In the genomic region with DNA sequence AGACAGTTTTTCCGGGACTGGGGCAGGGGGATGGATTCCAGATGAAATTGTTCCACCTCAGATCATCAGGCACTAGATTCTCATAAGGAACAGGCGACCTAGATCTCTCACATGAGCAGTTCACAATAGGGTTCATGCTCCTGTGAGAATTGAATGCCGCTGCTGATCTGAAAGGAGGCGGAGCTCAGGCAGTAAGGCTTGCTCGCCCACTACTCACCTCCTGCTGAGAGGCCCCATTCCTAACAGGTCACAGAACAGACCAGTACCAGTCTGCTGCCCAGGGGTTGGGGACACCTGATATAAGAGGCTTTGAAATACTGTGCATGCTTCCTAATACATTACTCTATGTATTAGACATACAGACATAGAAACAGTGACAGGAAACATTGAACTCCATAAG, we compare ENCODE assay signal across 23 cellular contexts. TPM values are rescaled to one million over a fixed set of nuclear protein-coding genes. Genes with fewer than 3 reads are reported as not detected.
DNase-seq lines count a peak whose midpoint lies in the region; FAIRE-seq and TF ChIP-seq lines count a peak whose summit lies in the region.
"Had no signal": no experiment of that assay in that cellular context is flagged by ENCODE, and none has a peak within 500 bp of the region (broad histone marks: within the 10 kb centered on the region; RNA-seq: fewer than 3 reads in every experiment).

No MANE protein-coding gene starts in this region.

- H3K9me3 ChIP-seq in H9 (ENCODE audit: control insufficient read depth, low read depth, low read length) (no peaks in the 10 kb centered on the region), H1 (ENCODE audit: insufficient read depth in 2 of 2, low read depth in 1 of 2, low read length in 1 of 2) (no peaks in the 10 kb centered on the region), neural progenitor cell (ENCODE audit: low read depth) (no peaks in the 10 kb centered on the region)
- H3K9me3 ChIP-seq: BE2C; BLaER1 treated with 17β-estradiol and CSF1 and Interleukin-3, amounts not matched to agents 10 nM and 100 nM; HAP-1 had no signal

- H3K79me2 ChIP-seq in H9 (ENCODE audit: insufficient read depth, low read length) (no peaks in the 10 kb centered on the region), H1 (ENCODE audit: control insufficient read depth in 1 of 2, insufficient read depth in 2 of 2, low read length in 2 of 2) (no peaks in the 10 kb centered on the region), neural progenitor cell (ENCODE audit: low read depth) (no peaks in the 10 kb centered on the region)

- no peak for TF ChIP-seq RAD21 in H1 (IDR thresholded peaks at IDR 0.05 in 1 of 2, conservative IDR thresholded peaks at IDR 0.05 in 1 of 2; ENCODE audit: low read depth in 2 of 2, low read length in 2 of 2)

- H2BK120ac ChIP-seq in H9 (ENCODE audit: low read depth, low read length, poor library complexity, severe bottlenecking) (no peak overlapping the region), H1 (replicated peaks; ENCODE audit: low read depth, low read length) (no peak overlapping the region)

- no peak for FAIRE-seq in H1 (lab: Jason Lieb, UNC)
- FAIRE-seq: D721Med, GM12891, GM18507 had no signal

- no peak overlapping the region for H2BK5ac ChIP-seq in H9 (ENCODE audit: insufficient read length, low read length)
- no peak overlapping the region for H2BK5ac ChIP-seq in H1 (ENCODE audit: low read depth, low read length)

- H4K5ac ChIP-seq in H9 (ENCODE audit: insufficient read length, low read depth, low read length): no peak overlapping the region
- H4K5ac ChIP-seq in H1 (ENCODE audit: insufficient read length, low read depth, low read length): no peak overlapping the region

- H3K4me3 Mint-ChIP-seq in H9 (no peak overlapping the region), neural progenitor cell (no peak overlapping the region)
- H3K4me3 Mint-ChIP-seq: CD14-positive monocyte; CD4-positive, alpha-beta T cell; CD8-positive, alpha-beta memory T cell; HFFc6 had no signal

- H4K91ac ChIP-seq in H9 (ENCODE audit: insufficient read length, low read depth, low read length) (no peak overlapping the region), H1 (replicated peaks; ENCODE audit: insufficient read length, low read length) (no peak overlapping the region)

- H3K27ac Mint-ChIP-seq in H9 (no peak overlapping the region), neural progenitor cell (no peak overlapping the region)
- H3K27ac Mint-ChIP-seq: CD14-positive monocyte; CD4-positive, alpha-beta T cell; CD8-positive, alpha-beta memory T cell; HFFc6 had no signal

- no peak overlapping the region for H2AFZ ChIP-seq in H9 (ENCODE audit: low read length)
- H2AFZ ChIP-seq in H1 (ENCODE audit: low read length): 0 out of 2 replicates have a peak overlapping the region, but pooled peaks have one; percentile 52
- no peak overlapping the region for H2AFZ ChIP-seq in neural progenitor cell (replicated peaks)

- H3K4me3 ChIP-seq in H1 (ENCODE audit: extremely low read depth in 1 of 4, insufficient read depth in 2 of 4, low read depth in 3 of 4, low read length in 4 of 4) (no peak overlapping the region), neural progenitor cell (no peak overlapping the region)
- H3K4me3 ChIP-seq: BLaER1 treated with 17β-estradiol and CSF1 and Interleukin-3, amounts not matched to agents 10 nM and 100 nM; HAP-1 had no signal

- TF ChIP-seq POLR2A in H1 (IDR thresholded peaks at IDR 0.05; ENCODE audit: control extremely low read depth in 1 of 2, low read depth in 2 of 2, low read length in 2 of 2): no peak

- H3K27me3 ChIP-seq in H9 (ENCODE audit: insufficient read depth, low read length) (no peaks in the 10 kb centered on the region), H1 (replicated peaks in 1 of 4; ENCODE audit: control insufficient read depth in 3 of 4, extremely low read depth in 1 of 4, insufficient read depth in 3 of 4, low read length in 3 of 4) (no peaks in the 10 kb centered on the region), neural progenitor cell (no peaks in the 10 kb centered on the region)
- H3K27me3 ChIP-seq: BE2C; BLaER1 treated with 17β-estradiol and CSF1 and Interleukin-3, amounts not matched to agents 10 nM and 100 nM had no signal

- H2BK20ac ChIP-seq in H9 (ENCODE audit: low read depth, low read length, poor library complexity, severe bottlenecking): no peak overlapping the region
- no peak overlapping the region for H2BK20ac ChIP-seq in H1 (ENCODE audit: low read length)

- no peaks in the 10 kb centered on the region for H3K23me2 ChIP-seq in H9 (ENCODE audit: insufficient read length, low read depth, low read length, poor library complexity, severe bottlenecking)
- no peaks in the 10 kb centered on the region for H3K23me2 ChIP-seq in H1 (ENCODE audit: low read depth, low read length)

- no peak overlapping the region for H4K8ac ChIP-seq in H9 (replicated peaks; ENCODE audit: insufficient read length, low read depth, low read length)
- no peak overlapping the region for H4K8ac ChIP-seq in H1 (ENCODE audit: extremely low read depth, insufficient read depth, low read length)

- H3K4me2 ChIP-seq in H9 (ENCODE audit: insufficient read depth, insufficient read length, low read length) (no peak overlapping the region), H1 (ENCODE audit: insufficient read depth in 1 of 2, low read depth in 2 of 2, low read length in 2 of 2) (no peak overlapping the region), neural progenitor cell (no peak overlapping the region)
- H3K4me2 ChIP-seq: BLaER1 treated with 17β-estradiol and CSF1 and Interleukin-3, amounts not matched to agents 10 nM and 100 nM had no signal

- H4K20me1 ChIP-seq in H9 (ENCODE audit: control insufficient read depth, insufficient read depth, insufficient read length) (no peaks in the 10 kb centered on the region), H1 (replicated peaks in 1 of 2; ENCODE audit: control insufficient read depth in 1 of 2, insufficient read depth in 2 of 2, low read length in 2 of 2) (no peaks in the 10 kb centered on the region), neural progenitor cell (ENCODE audit: low read depth) (no peaks in the 10 kb centered on the region)
- H4K20me1 ChIP-seq: BLaER1 treated with 17β-estradiol and CSF1 and Interleukin-3, amounts not matched to agents 10 nM and 100 nM had no signal

- H3K27ac ChIP-seq in H9 (ENCODE audit: insufficient read length, low read depth, low read length): no peak overlapping the region
- H3K27ac ChIP-seq in H1 (ENCODE audit: low read depth, low read length): no peak overlapping the region
- H3K27ac ChIP-seq in neural progenitor cell: no peak overlapping the region
- H3K27ac ChIP-seq: BLaER1 treated with 17β-estradiol and CSF1 and Interleukin-3, amounts not matched to agents 10 nM and 100 nM had no signal

- H3K36me3 Mint-ChIP-seq in H9 (ENCODE audit: insufficient read depth in 1 of 3, low read depth in 3 of 3) (no peaks in the 10 kb centered on the region), neural progenitor cell (no peaks in the 10 kb centered on the region)
- H3K36me3 Mint-ChIP-seq: CD14-positive monocyte; CD8-positive, alpha-beta memory T cell had no signal

- H3K4me1 Mint-ChIP-seq in H9 (peaks cover 0 to 6% of the 10 kb centered on the region in 2 experiments; a peak in 2 of 4 replicates), neural progenitor cell (no peaks in the 10 kb centered on the region)
- H3K4me1 Mint-ChIP-seq: CD14-positive monocyte; CD8-positive, alpha-beta memory T cell had no signal

- no peak for TF ChIP-seq EP300 in H1 (IDR thresholded peaks at IDR 0.05; ENCODE audit: borderline replicate concordance in 1 of 2, low read depth in 2 of 2, low read length in 2 of 2)

- H3T11ph ChIP-seq in H9 (ENCODE audit: low read length): no peak overlapping the region

- POLR2A ChIA-PET in H1 (lab: Charles Lee; ENCODE audit: partially characterized antibody): no interaction called here

- WGBS in H9 (ENCODE audit: extremely low coverage, insufficient read length, low lambda C conversion rate): no CpG with 5 or more reads among the region's 5 CpGs
- WGBS in H1 (ENCODE audit: extremely low coverage in 1 of 2, insufficient coverage in 1 of 2, insufficient read length in 1 of 2, insufficient replicate concordance in 2 of 2, low coverage in 1 of 2, low lambda C conversion rate in 2 of 2, missing lambda C conversion rate in 1 of 2), 2 experiments: 87% methylated on average over 5 of the region's 5 CpGs; no CpG with 5 or more reads in 1 of the 2 experiments

- H3K9me3 Mint-ChIP-seq in H9: no peaks in the 10 kb centered on the region; a peak in 1 of 5 replicates
- H3K9me3 Mint-ChIP-seq in neural progenitor cell: no peaks in the 10 kb centered on the region

- no peaks in the 10 kb centered on the region for H3K4me1 ChIP-seq in H9 (ENCODE audit: insufficient read depth, low read length)
- peaks cover 0 to 2% (median 0%) of the 10 kb centered on the region in 4 experiments; a peak in 1 of 7 replicates for H3K4me1 ChIP-seq in H1 (replicated peaks in 1 of 4; ENCODE audit: control insufficient read depth in 3 of 4, insufficient read depth in 4 of 4, low read length in 3 of 4)
- H3K4me1 ChIP-seq in neural progenitor cell: no peaks in the 10 kb centered on the region
- H3K4me1 ChIP-seq: BE2C, HAP-1 had no signal

- H3K56ac ChIP-seq in H9 (ENCODE audit: insufficient read length, low read depth, low read length) (no peak overlapping the region), H1 (replicated peaks; ENCODE audit: insufficient read length, low read depth, low read length) (no peak overlapping the region)

- no peak overlapping the region for H3K9ac ChIP-seq in H9 (ENCODE audit: extremely low read depth, insufficient read length, low read length)
- no peak overlapping the region for H3K9ac ChIP-seq in H1 (replicated peaks in 1 of 4; ENCODE audit: extremely low read depth in 1 of 4, low read depth in 3 of 4, low read length in 3 of 4)
- no peak overlapping the region for H3K9ac ChIP-seq in neural progenitor cell
- H3K9ac ChIP-seq: BLaER1 treated with 17β-estradiol and CSF1 and Interleukin-3, amounts not matched to agents 10 nM and 100 nM had no signal

- H3K23ac ChIP-seq in H9 (ENCODE audit: insufficient read length, low read depth, low read length) (no peak overlapping the region), H1 (ENCODE audit: insufficient read length) (no peak overlapping the region)

- H2BK15ac ChIP-seq in H9 (ENCODE audit: low read depth, low read length) (no peak overlapping the region), H1 (ENCODE audit: low read length) (no peak overlapping the region)

- H2AK5ac ChIP-seq in H9 (ENCODE audit: insufficient read length, low read length) (no peak overlapping the region), H1 (ENCODE audit: low read depth, low read length) (no peak overlapping the region)

- H3K14ac ChIP-seq in H9 (ENCODE audit: insufficient read depth, low read length) (no peak overlapping the region), H1 (ENCODE audit: insufficient read length) (no peak overlapping the region)

- no peak overlapping the region for H2BK12ac ChIP-seq in H9 (ENCODE audit: insufficient read length, low read depth, low read length)
- H2BK12ac ChIP-seq in H1 (ENCODE audit: low read depth, low read length): no peak overlapping the region

- DNase-seq in H9 (peak; percentile 45), H1 (ENCODE audit: low read depth in 1 of 2, low spot score in 2 of 2) (no peak), iPS-NIHi7 (ENCODE audit: extremely low spot score) (peak; percentile 8), neural progenitor cell (ENCODE audit: low spot score) (peak; percentile 29), Ammon's horn (ENCODE audit: low spot score) (no peak), NCI-H748 treated with DMSO at 0.1 percent for 48 hours (lab: John Stamatoyannopoulos, UW) (no peak), KG1 (lab: John Stamatoyannopoulos, UW) (no peak), HPDE6-E6E7 (ENCODE audit: extremely low spot score) (no peak)
- DNase-seq: BE2C; CD4-positive, alpha-beta T cell; CD8-positive, alpha-beta memory T cell; DMS 273 treated with DMSO at 0.1 percent for 48 hours; DMS79; EL; GF-D8; HFFc6 had no signal

- no peaks in the 10 kb centered on the region for H3F3A ChIP-seq in neural progenitor cell (ENCODE audit: low read depth)

- no peaks in the 10 kb centered on the region; the same call in 1 of the 2 replicates for H3K27me3 Mint-ChIP-seq in H9 (ENCODE audit: low read depth)
- peaks cover 2% of the 10 kb centered on the region for H3K27me3 Mint-ChIP-seq in neural progenitor cell (ENCODE audit: insufficient read depth, low read depth)
- H3K27me3 Mint-ChIP-seq: CD4-positive, alpha-beta T cell; CD8-positive, alpha-beta memory T cell had no signal

- no peak for TF ChIP-seq CTCF in H9 (conservative IDR thresholded peaks at IDR 0.05)
- no peak for TF ChIP-seq CTCF in H1 (IDR thresholded peaks at IDR 0.05; ENCODE audit: control extremely low read depth in 1 of 3, insufficient read depth in 1 of 3, low read depth in 1 of 3, low read length in 3 of 3)
- no peak for TF ChIP-seq CTCF in neural progenitor cell (IDR thresholded peaks at IDR 0.05)

- CTCF ChIA-PET in H1 (lab: Charles Lee; ENCODE audit: partially characterized antibody): no interaction called here

- H3K4ac ChIP-seq in H9 (ENCODE audit: low read depth, low read length): no peak overlapping the region
- no peak overlapping the region for H3K4ac ChIP-seq in H1 (replicated peaks; ENCODE audit: insufficient read length, low read depth, low read length)

- H3K18ac ChIP-seq in H9 (ENCODE audit: insufficient read length, low read depth, low read length): no peak overlapping the region
- no peak overlapping the region for H3K18ac ChIP-seq in H1 (ENCODE audit: extremely low read depth, low read length)

- H3K36me3 ChIP-seq in H1 (ENCODE audit: control insufficient read depth in 2 of 4, insufficient read depth in 4 of 4, low read length in 3 of 4): no peaks in the 10 kb centered on the region
- no peaks in the 10 kb centered on the region for H3K36me3 ChIP-seq in neural progenitor cell
- H3K36me3 ChIP-seq: BE2C; BLaER1 treated with 17β-estradiol and CSF1 and Interleukin-3, amounts not matched to agents 10 nM and 100 nM; HAP-1 had no signal

- H3K79me1 ChIP-seq in H9 (ENCODE audit: insufficient read depth, low read depth, low read length, poor library complexity, severe bottlenecking) (no peaks in the 10 kb centered on the region), H1 (ENCODE audit: low read depth, low read length) (no peaks in the 10 kb centered on the region)

RNA-seq across cellular contexts. Expression of gene PTPRD, which starts 41.1 kb away (rescaled TPM):
- total RNA-seq in H9 (2021) (31.7 and 32.5 TPM in 2 replicates), neural progenitor cell (ENCODE audit: low replicate concordance) (118 and 136 TPM in 2 replicates)
- total RNA-seq in H1 (2021; fragmentation: NEBNext Ultra II Directional; extraction: Animal tissue kit (Norgen Biotek cat#: 25700)): 73.6 and 77.0 TPM in 2 replicates
- polyA plus RNA-seq in H1 (2011; rRNA removed): 17.2 and 19.8 TPM in 2 replicates
- 20.4 TPM for polyA plus RNA-seq in H1 (2011; cell fraction: cytosol; rRNA removed)
- polyA plus RNA-seq in H1 (2011; cell fraction: nucleus; rRNA removed): 79.0 TPM
- polyA plus RNA-seq in H1 (2012, experiment 1 of 2): 19.2 to 33.6 TPM (median 28.6 TPM) in 4 replicates
- polyA plus RNA-seq in H1 (2012, experiment 2 of 2): 0.60 TPM
- 33.3 TPM for polyA plus RNA-seq in H1 (2013, experiment 1 of 2)
- 31.5 TPM for polyA plus RNA-seq in H1 (2013, experiment 2 of 2)
- 137 and 195 TPM in 2 replicates for polyA minus RNA-seq in H1 (2011; rRNA and poly(A)+ RNA removed)
- 51.4 TPM for polyA minus RNA-seq in H1 (2011; cell fraction: cytosol; rRNA and poly(A)+ RNA removed)
- 220 TPM for polyA minus RNA-seq in H1 (2011; cell fraction: nucleus; rRNA and poly(A)+ RNA removed)
- total RNA-seq: A673; CD4-positive, alpha-beta T cell; HFFc6 had no signal
- polyA plus RNA-seq: CD14-positive monocyte; CD8-positive, alpha-beta memory T cell had no signal

Comparison
In these comparisons a context has a peak if more than half of its experiments do, and no peak if none do; other contexts are left out.
1. DNase-seq: peak in H9 (single experiment), iPS-NIHi7 (single experiment) and neural progenitor cell (single experiment); none in H1 (0 of 2), Ammon's horn (single experiment), NCI-H748 treated with DMSO at 0.1 percent for 48 hours (single experiment), KG1 (single experiment) and HPDE6-E6E7 (single experiment).